1 cellular context compared by ENCODE assay signal in genomic region chr3:112761062-112761638, GRCh38.
TF ChIP-seq lines count a peak whose summit lies in the region.

No MANE protein-coding gene starts in this region.

TF ChIP-seq in SK-N-SH treated with all-trans-retinoic acid at 6 μM for 48 hours, 23 proteins besides CTCF, POLR2A, EP300 and RAD21 (continued from another document):
- no peak for TF ChIP-seq CSRNP3 (CRISPR knock-in tag; IDR thresholded peaks at IDR 0.05)
